Comparison of ENCODE assay signal across 8 cellular contexts in genomic region chr17:21551081-21551881, GRCh38.
A peak's percentile ranks its signal among the peaks of the same experiment; 100 is the strongest.
DNase-seq lines count a peak whose midpoint lies in the region; ATAC-seq and TF ChIP-seq lines count a peak whose summit lies in the region.

No MANE protein-coding gene starts in this region.

- peak; percentile 22 for DNase-seq in GDM1 (lab: John Stamatoyannopoulos, UW)
- peak; percentile 87 for DNase-seq in activated T-cell treated with anti-CD3 and anti-CD28 coated beads, Interleukin-2, amount 50 U/mL, for 1 hour
- peak; percentile 49 to 76 for DNase-seq in erythroblast (lab: John Stamatoyannopoulos, UW)
- peak; percentile 66 for DNase-seq in stimulated activated CD8-positive, alpha-beta memory T cell treated with anti-CD3 and anti-CD28 coated beads, Interleukin-4, amount 100 ng/mL, for 24 hours (ENCODE audit: low read depth)

- no peaks in the 10 kb centered on the region for H4K20me1 ChIP-seq in OCI-LY3 (ENCODE audit: insufficient read depth, low read length)

- ATAC-seq in HG03342 (IDR thresholded peaks at IDR 0.05; ENCODE audit: unreplicated experiment) (peak; percentile 57), HG03025 (IDR thresholded peaks at IDR 0.05; ENCODE audit: low FRiP score, unreplicated experiment) (no peak)

- H3K27ac ChIP-seq in OCI-LY3 (ENCODE audit: low read length), result no peak overlapping the region

- H3K4me3 ChIP-seq in OCI-LY3 (ENCODE audit: low read length) (peak overlapping the region; percentile 79), mucosa of stomach (ENCODE audit: low read length) (peak overlapping the region; percentile 72)

- H3K4me1 ChIP-seq in OCI-LY3 (ENCODE audit: low read length) (no peaks in the 10 kb centered on the region), mucosa of stomach (ENCODE audit: control insufficient read depth, insufficient read depth, low read length) (peaks cover 5% of the 10 kb centered on the region)

- TF ChIP-seq POLR2A in erythroblast (IDR thresholded peaks at IDR 0.05; ENCODE audit: low read length), result no peak

- no peaks in the 10 kb centered on the region for H3K79me2 ChIP-seq in OCI-LY3 (ENCODE audit: low read length)

- no peak overlapping the region for H2AFZ ChIP-seq in OCI-LY3 (ENCODE audit: low read depth, low read length)

- H3K9ac ChIP-seq in OCI-LY3 (ENCODE audit: low read length) (peak overlapping the region; percentile 60), mucosa of stomach (ENCODE audit: low read length) (peak overlapping the region; percentile 54)

- peak overlapping the region; percentile 78 for H3K4me2 ChIP-seq in OCI-LY3 (ENCODE audit: low read length)

- H3K36me3 ChIP-seq in OCI-LY3 (replicated peaks; ENCODE audit: low read depth, low read length) (no peaks in the 10 kb centered on the region), mucosa of stomach (ENCODE audit: control insufficient read depth, insufficient read depth, low read length) (no peaks in the 10 kb centered on the region)

- H3K9me3 ChIP-seq in OCI-LY3 (ENCODE audit: insufficient read depth, low read length), result no peaks in the 10 kb centered on the region
- no peaks in the 10 kb centered on the region for H3K9me3 ChIP-seq in mucosa of stomach (ENCODE audit: control insufficient read depth, low read length)

- no peak for TF ChIP-seq CTCF in OCI-LY3 (IDR thresholded peaks at IDR 0.05; ENCODE audit: low read depth, low read length)

- no peaks in the 10 kb centered on the region for H3K27me3 ChIP-seq in OCI-LY3 (ENCODE audit: low read depth, low read length)
- H3K27me3 ChIP-seq in mucosa of stomach (ENCODE audit: control insufficient read depth, insufficient read depth, low read length), result peaks cover 12% of the 10 kb centered on the region

Comparison
In these comparisons a context has a peak if more than half of its experiments do, and no peak if none do; other contexts are left out.
1. DNase-seq: peak in every context shown above with its lines; median percentile 87 in activated T-cell treated with anti-CD3 and anti-CD28 coated beads, Interleukin-2, amount 50 U/mL, for 1 hour; 66 in stimulated activated CD8-positive, alpha-beta memory T cell treated with anti-CD3 and anti-CD28 coated beads, Interleukin-4, amount 100 ng/mL, for 24 hours; 62 in erythroblast; 22 in GDM1.